In the genomic region with DNA sequence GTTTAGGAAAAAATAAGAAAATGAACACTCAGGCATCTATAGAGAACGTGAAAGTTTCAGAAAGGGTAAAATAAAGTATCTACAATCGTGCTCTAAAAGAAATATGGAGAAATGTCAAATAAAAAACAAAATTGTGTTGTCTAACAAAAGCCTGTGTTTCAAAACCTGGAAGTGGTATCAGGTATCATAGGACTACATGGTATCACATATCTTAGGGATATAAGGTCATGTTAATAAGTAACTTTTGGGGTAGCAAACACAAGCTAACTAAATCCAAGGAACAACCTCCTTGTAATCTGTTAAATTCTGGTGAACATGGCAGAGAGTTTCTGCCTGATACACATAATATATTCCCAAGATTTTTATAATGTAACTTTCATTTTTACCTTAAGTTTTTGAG, we compare ENCODE assay signal across 1 cellular context.
TF ChIP-seq lines count a peak whose summit lies in the region.

No MANE protein-coding gene starts in this region.

TF ChIP-seq in HepG2, 621 proteins besides CTCF, POLR2A, EP300 and RAD21 (continued from another document):
- TF ChIP-seq, protein P1, sequence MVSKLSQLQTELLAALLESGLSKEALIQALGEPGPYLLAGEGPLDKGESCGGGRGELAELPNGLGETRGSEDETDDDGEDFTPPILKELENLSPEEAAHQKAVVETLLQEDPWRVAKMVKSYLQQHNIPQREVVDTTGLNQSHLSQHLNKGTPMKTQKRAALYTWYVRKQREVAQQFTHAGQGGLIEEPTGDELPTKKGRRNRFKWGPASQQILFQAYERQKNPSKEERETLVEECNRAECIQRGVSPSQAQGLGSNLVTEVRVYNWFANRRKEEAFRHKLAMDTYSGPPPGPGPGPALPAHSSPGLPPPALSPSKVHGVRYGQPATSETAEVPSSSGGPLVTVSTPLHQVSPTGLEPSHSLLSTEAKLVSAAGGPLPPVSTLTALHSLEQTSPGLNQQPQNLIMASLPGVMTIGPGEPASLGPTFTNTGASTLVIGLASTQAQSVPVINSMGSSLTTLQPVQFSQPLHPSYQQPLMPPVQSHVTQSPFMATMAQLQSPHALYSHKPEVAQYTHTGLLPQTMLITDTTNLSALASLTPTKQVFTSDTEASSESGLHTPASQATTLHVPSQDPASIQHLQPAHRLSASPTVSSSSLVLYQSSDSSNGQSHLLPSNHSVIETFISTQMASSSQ (IDR thresholded peaks at IDR 0.05; ENCODE audit: low read depth) = peak; percentile 41
- TF ChIP-seq, protein P1 (CRISPR knock-in tag; IDR thresholded peaks at IDR 0.05; ENCODE audit: borderline replicate concordance) = peak; percentile 67; the same call in 1 of the 2 replicates
- TF ChIP-seq SIX4 (CRISPR knock-in tag; IDR thresholded peaks at IDR 0.05) = peak; percentile 93
TF ChIP-seq in HepG2: peak in this region for 3.
